ENCODE assay signal across 1 cellular context in genomic region chr21:34821717-34822116, GRCh38.
A peak's percentile ranks its signal among the peaks of the same experiment; 100 is the strongest.
TF ChIP-seq lines count a peak whose summit lies in the region.

No MANE protein-coding gene starts in this region.

TF ChIP-seq in SK-N-SH, 30 proteins besides CTCF, POLR2A, EP300 and RAD21 (continued from another document):
- TF ChIP-seq ZBTB33 (IDR thresholded peaks at IDR 0.05; ENCODE audit: borderline replicate concordance, low read depth) (no peak), CHD2 (IDR thresholded peaks at IDR 0.05; ENCODE audit: low read length, partially characterized antibody) (peak; percentile 60), TCF12 (IDR thresholded peaks at IDR 0.05) (no peak), SMC3 (IDR thresholded peaks at IDR 0.05; ENCODE audit: low read depth, low read length) (no peak), TAF1 (IDR thresholded peaks at IDR 0.05; ENCODE audit: borderline replicate concordance, low read depth, low read length) (no peak), NRF1 (IDR thresholded peaks at IDR 0.05; ENCODE audit: low read depth, low read length) (no peak), GATA2 (CRISPR knock-in tag; IDR thresholded peaks at IDR 0.05) (peak; percentile 59), POLR2AphosphoS5 (IDR thresholded peaks at IDR 0.05; ENCODE audit: low read depth, low read length) (peak; percentile 6; the same call in 1 of the 2 replicates), PBX3 (IDR thresholded peaks at IDR 0.05) (no peak), USF1 (IDR thresholded peaks at IDR 0.05; ENCODE audit: borderline replicate concordance, low read depth) (no peak), FOXM1 (IDR thresholded peaks at IDR 0.05; ENCODE audit: low read depth) (no peak), RCOR1 (IDR thresholded peaks at IDR 0.05; ENCODE audit: low read length) (peak; percentile 92), MAX (IDR thresholded peaks at IDR 0.05; ENCODE audit: low read depth) (no peak)
